In genomic region chr17:19363114-19363438, GRCh38 we compare ENCODE assay signal across 2 cellular contexts.
A peak's percentile ranks its signal among the peaks of the same experiment; 100 is the strongest.
TF ChIP-seq lines count a peak whose summit lies in the region.

No MANE protein-coding gene starts in this region.

TF ChIP-seq in HCT116, 20 proteins besides CTCF, POLR2A, EP300 and RAD21 (continued from another document):
- TF ChIP-seq REST (IDR thresholded peaks at IDR 0.05; ENCODE audit: low read depth) (no peak), TCF7L2 (IDR thresholded peaks at IDR 0.05; ENCODE audit: borderline replicate concordance, extremely low read depth, insufficient read depth, insufficient read length) (no peak), CBX3 (IDR thresholded peaks at IDR 0.05; ENCODE audit: low read depth) (no peak), POLR2AphosphoS5 (IDR thresholded peaks at IDR 0.05; ENCODE audit: low read depth, low read length) (no peak)

TF ChIP-seq in WTC11, 78 proteins besides CTCF, POLR2A, EP300 and RAD21 (continued from another document):
- no peak for TF ChIP-seq FOXP4 (CRISPR knock-in tag; IDR thresholded peaks at IDR 0.05)
- 0 out of 2 replicates have a peak, but pooled peaks have one; percentile 61 for TF ChIP-seq ZBTB43 (CRISPR knock-in tag; IDR thresholded peaks at IDR 0.05)
- TF ChIP-seq RORB (CRISPR knock-in tag; IDR thresholded peaks at IDR 0.05) = no peak
